Comparison of ENCODE assay signal across 1 cellular context in genomic region chr16:19690196-19690595, GRCh38.
TF ChIP-seq lines count a peak whose summit lies in the region.

No MANE protein-coding gene starts in this region.

TF ChIP-seq in IMR-90, 13 proteins besides CTCF, POLR2A, EP300 and RAD21 (continued from another document):
- TF ChIP-seq MAZ (IDR thresholded peaks at IDR 0.05; ENCODE audit: borderline replicate concordance, low read depth, low read length) (no peak), CHD1 (IDR thresholded peaks at IDR 0.05; ENCODE audit: low read depth, low read length) (no peak), BHLHE40 (IDR thresholded peaks at IDR 0.05; ENCODE audit: low read depth, low read length) (no peak), CEBPB (IDR thresholded peaks at IDR 0.05; ENCODE audit: low read depth, low read length) (no peak), FOS (IDR thresholded peaks at IDR 0.05; ENCODE audit: low read depth, low read length) (no peak), NFE2L2 (IDR thresholded peaks at IDR 0.05; ENCODE audit: low read depth, low read length) (no peak), MAFK (IDR thresholded peaks at IDR 0.05; ENCODE audit: low read depth, low read length) (no peak), RCOR1 (IDR thresholded peaks at IDR 0.05; ENCODE audit: insufficient replicate concordance, low read length) (no peak), RFX5 (IDR thresholded peaks at IDR 0.05; ENCODE audit: low read depth, low read length) (no peak), SMC3 (IDR thresholded peaks at IDR 0.05; ENCODE audit: low read depth, low read length) (no peak), MXI1 (IDR thresholded peaks at IDR 0.05; ENCODE audit: borderline replicate concordance, low read depth, low read length) (no peak), ELK1 (IDR thresholded peaks at IDR 0.05; ENCODE audit: borderline replicate concordance, low read depth, low read length) (no peak)
